Comparison of ENCODE assay signal across 18 cellular contexts in genomic region chr1:71312545-71312944, GRCh38.
DNase-seq lines count a peak whose midpoint lies in the region; TF ChIP-seq lines count a peak whose summit lies in the region.
"Had no signal": no experiment of that assay in that cellular context is flagged by ENCODE, and none has a peak within 500 bp of the region (broad histone marks: within the 10 kb centered on the region; RNA-seq: fewer than 3 reads in every experiment).

No MANE protein-coding gene starts in this region.

- H3K4me3 ChIP-seq in fibroblast of pulmonary artery (replicated peaks; ENCODE audit: low read depth, low read length): peak overlapping the region; percentile 1
- H3K4me3 ChIP-seq: Peyer's patch, SK-N-MC had no signal

- TF ChIP-seq CTCF in fibroblast of pulmonary artery (IDR thresholded peaks at IDR 0.05; ENCODE audit: low read length, missing control alignments): no peak

- in situ Hi-C loops in ACHN (cut with HindIII; ENCODE audit: low pct_ligation_motif_present, low pct_unique_long_range_greater_than_20kb, low sequenced_read_pairs): no loop called here

- DNase-seq in ACHN (peak; percentile 11), HCEC 1CT (peak; percentile 9), OCI-M1 (lab: John Stamatoyannopoulos, UW) (peak; percentile 43), fibroblast of pulmonary artery (ENCODE audit: low read depth) (no peak), NCI-H345 treated with DMSO at 0.1 percent for 48 hours (lab: John Stamatoyannopoulos, UW; ENCODE audit: unreplicated experiment) (no peak)
- no peak for DNase-seq in activated T-cell treated with anti-CD3 and anti-CD28 coated beads, Interleukin-2, amount 50 U/mL, for 48 hours
- DNase-seq in effector CD4-positive, alpha-beta T cell: no peak
- DNase-seq: BE2C; CD4-positive, alpha-beta T cell; DMS53; IMR-90; Karpas-422; NCI-H1417 treated with DMSO at 0.1 percent for 48 hours; NCI-H1930; NCI-H524; Peyer's patch; Right ventricle myocardium superior had no signal

Comparison
In these comparisons a context has a peak if more than half of its experiments do, and no peak if none do; other contexts are left out.
1. DNase-seq: peak in ACHN (single experiment), HCEC 1CT (single experiment) and OCI-M1 (single experiment); none in fibroblast of pulmonary artery (single experiment), NCI-H345 treated with DMSO at 0.1 percent for 48 hours (single experiment), activated T-cell treated with anti-CD3 and anti-CD28 coated beads, Interleukin-2, amount 50 U/mL, for 48 hours (0 of 2) and effector CD4-positive, alpha-beta T cell (single experiment).